ENCODE assay signal across 31 cellular contexts in the genomic region with DNA sequence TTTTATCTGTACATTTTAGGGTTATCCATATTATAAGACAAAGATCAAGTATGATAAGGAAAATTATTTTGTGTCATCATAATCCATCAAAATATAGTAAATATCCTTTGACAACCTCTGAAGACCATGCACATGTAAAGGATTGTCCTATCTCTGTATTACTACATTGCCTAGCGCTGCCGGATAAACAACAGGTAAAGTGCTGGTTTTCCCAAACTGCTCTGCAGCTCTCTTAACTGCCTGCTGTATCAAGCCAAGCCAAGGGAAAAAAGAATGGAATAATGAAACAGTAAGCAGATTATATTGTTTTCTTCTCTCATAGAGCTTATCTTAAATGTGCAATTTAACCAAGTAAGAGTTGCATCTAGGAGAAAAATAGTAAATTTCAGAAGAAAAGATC.
DNase-seq lines count a peak whose midpoint lies in the region; ATAC-seq, FAIRE-seq and TF ChIP-seq lines count a peak whose summit lies in the region.
"Had no signal": no experiment of that assay in that cellular context is flagged by ENCODE, and none has a peak within 500 bp of the region (broad histone marks: within the 10 kb centered on the region; RNA-seq: fewer than 3 reads in every experiment).

No MANE protein-coding gene starts in this region.

- FAIRE-seq in pancreas (lab: Jason Lieb, UNC): no peak
- FAIRE-seq: A204.1, A549, D721Med had no signal

- intact Hi-C loops in body of pancreas (cut with DNase I) (no loop called here), pancreas (cut with DNase I) (no loop called here)

- WGBS in body of pancreas, 2 donors: 35 to 37% methylated on average over 2 of the region's 2 CpGs
- 34 to 41% methylated on average over 2 of the region's 2 CpGs for WGBS in pancreas, 2 donors

- H3K27ac ChIP-seq in body of pancreas (peak overlapping the region; percentile 51 to 91 (median 84)), pancreas (peak overlapping the region; percentile 47 to 86 (median 64))
- H3K27ac ChIP-seq: 22Rv1; A549; BLaER1; BLaER1 treated with 17β-estradiol and CSF1 and Interleukin-3, amounts not matched to agents 10 nM and 100 nM; C4-2B had no signal

- H3K9me3 ChIP-seq in body of pancreas: no peaks in the 10 kb centered on the region
- no peaks in the 10 kb centered on the region for H3K9me3 ChIP-seq in pancreas
- H3K9me3 ChIP-seq: A549; BE2C; BLaER1; BLaER1 treated with 17β-estradiol and CSF1 and Interleukin-3, amounts not matched to agents 10 nM and 100 nM; Caco-2 had no signal

- peaks cover 72% of the 10 kb centered on the region for H3K4me1 ChIP-seq in body of pancreas
- peaks cover 22 to 34% (median 24%) of the 10 kb centered on the region in 3 donors for H3K4me1 ChIP-seq in pancreas
- H3K4me1 ChIP-seq: A549; BE2C; BLaER1; BLaER1 treated with 17β-estradiol and CSF1 and Interleukin-3, amounts not matched to agents 10 nM and 100 nM; Caco-2 had no signal

- H3K4me3 ChIP-seq in body of pancreas: no peak overlapping the region
- H3K4me3 ChIP-seq in pancreas: peak overlapping the region in 2 of 4 donors; percentile 10 to 11
- H3K4me3 ChIP-seq: A549; BLaER1; BLaER1 treated with 17β-estradiol and CSF1 and Interleukin-3, amounts not matched to agents 10 nM and 100 nM had no signal

- DNase-seq in body of pancreas (peak in 2 of 4 donors; percentile 56 to 57), pancreas (peak in 2 of 6 donors; percentile 34 to 45)
- no peak for DNase-seq in stimulated activated naive CD8-positive, alpha-beta T cell treated with anti-CD3 and anti-CD28 coated beads, Interleukin-15, Interleukin-2, amounts not matched to agents 100 U/mL and 50 U/mL, for 24 hours
- DNase-seq: 8988T; ACHN; AML-193; BE2C; C1 segment of cervical spinal cord; Caco-2; Calu3; CD4-positive, alpha-beta memory T cell; CD4-positive, alpha-beta T cell; CD4-positive, CD25-positive, alpha-beta regulatory T cell; CD8-positive, alpha-beta memory T cell; CD8-positive, alpha-beta T cell; COR-L47; DMS 273 treated with DMSO at 0.1 percent for 48 hours; DMS153; DMS53; DMS79; DMS79 treated with DMSO at 0.1 percent for 48 hours; DND-41; EL had no signal

- ATAC-seq in body of pancreas: peak; percentile 49
- ATAC-seq in pancreas: peak; percentile 42 to 65 (median 57)
- ATAC-seq in GM18502 (IDR thresholded peaks at IDR 0.05; ENCODE audit: poor library complexity, unreplicated experiment): no peak
- ATAC-seq in stimulated activated naive CD8-positive, alpha-beta T cell treated with anti-CD3 and anti-CD28 coated beads, Interleukin-15, Interleukin-2, amounts not matched to agents 100 U/mL and 50 U/mL, for 24 hours: no peak
- ATAC-seq: A549; CD8-positive, alpha-beta T cell had no signal

- TF ChIP-seq POLR2A in body of pancreas (IDR thresholded peaks at IDR 0.05): no peak

- TF ChIP-seq CTCF in body of pancreas (IDR thresholded peaks at IDR 0.05) (no peak), pancreas (IDR thresholded peaks at IDR 0.05) (no peak)

- H3K36me3 ChIP-seq in body of pancreas (replicated peaks in 1 of 2; ENCODE audit: insufficient read depth in 1 of 2, low read depth in 2 of 2): no peaks in the 10 kb centered on the region
- no peaks in the 10 kb centered on the region for H3K36me3 ChIP-seq in pancreas
- H3K36me3 ChIP-seq: BE2C; BLaER1; BLaER1 treated with 17β-estradiol and CSF1 and Interleukin-3, amounts not matched to agents 10 nM and 100 nM had no signal

- no peaks in the 10 kb centered on the region for H3K27me3 ChIP-seq in body of pancreas
- H3K27me3 ChIP-seq in pancreas: no peaks in the 10 kb centered on the region
- H3K27me3 ChIP-seq: BE2C; BLaER1; BLaER1 treated with 17β-estradiol and CSF1 and Interleukin-3, amounts not matched to agents 10 nM and 100 nM had no signal

Comparison
In these comparisons a context has a peak if more than half of its experiments do, and no peak if none do; other contexts are left out.
1. ATAC-seq: peak in body of pancreas (single experiment) and pancreas (4 of 4); none in GM18502 (single experiment) and stimulated activated naive CD8-positive, alpha-beta T cell treated with anti-CD3 and anti-CD28 coated beads, Interleukin-15, Interleukin-2, amounts not matched to agents 100 U/mL and 50 U/mL, for 24 hours (single experiment).